ENCODE assay signal across 8 cellular contexts in genomic region chr5:78537821-78538220, GRCh38.
DNase-seq lines count a peak whose midpoint lies in the region; ATAC-seq and TF ChIP-seq lines count a peak whose summit lies in the region.

No MANE protein-coding gene starts in this region.

- H3K36me3 ChIP-seq in GM23248 (ENCODE audit: low read depth) (no peaks in the 10 kb centered on the region), neural progenitor cell (no peaks in the 10 kb centered on the region)

- H3K27ac Mint-ChIP-seq in neural progenitor cell = no peak overlapping the region

- peaks cover 18% of the 10 kb centered on the region for H3K4me1 ChIP-seq in GM23248 (ENCODE audit: insufficient read depth)
- peaks cover 23% of the 10 kb centered on the region for H3K4me1 ChIP-seq in neural progenitor cell

- H3K9ac ChIP-seq in GM23248 (no peak overlapping the region), neural progenitor cell (no peak overlapping the region)

- H3K9me3 Mint-ChIP-seq in neural progenitor cell = no peaks in the 10 kb centered on the region

- no peaks in the 10 kb centered on the region for H3K36me3 Mint-ChIP-seq in neural progenitor cell

- H3K4me2 ChIP-seq in GM23248 (ENCODE audit: unreplicated experiment) (no peak overlapping the region), neural progenitor cell (no peak overlapping the region)

- H3F3A ChIP-seq in GM23248 (ENCODE audit: insufficient read depth) (peaks cover 17% of the 10 kb centered on the region), neural progenitor cell (ENCODE audit: low read depth) (no peaks in the 10 kb centered on the region)

- H3K4me3 ChIP-seq in GM23248 (no peak overlapping the region), neural progenitor cell (no peak overlapping the region)

- WGBS in GM23248 (ENCODE audit: low coverage in 1 of 2, low lambda C conversion rate in 2 of 2, missing lambda C conversion rate in 2 of 2), 2 experiments = 65 to 67% methylated on average over 5 of the region's 5 CpGs

- H4K20me1 ChIP-seq in GM23248 (ENCODE audit: insufficient read depth) = no peaks in the 10 kb centered on the region
- peaks cover 6% of the 10 kb centered on the region for H4K20me1 ChIP-seq in neural progenitor cell (ENCODE audit: low read depth)

- H3K9me3 ChIP-seq in GM23248 (ENCODE audit: low read depth) = no peaks in the 10 kb centered on the region
- no peaks in the 10 kb centered on the region for H3K9me3 ChIP-seq in neural progenitor cell (ENCODE audit: low read depth)

- H3K79me2 ChIP-seq in GM23248 (ENCODE audit: insufficient read depth) = 0 out of 2 replicates have a peak, but pooled peaks cover 13% of the 10 kb centered on the region
- H3K79me2 ChIP-seq in neural progenitor cell (ENCODE audit: low read depth) = peaks cover 4% of the 10 kb centered on the region

- H3K27me3 Mint-ChIP-seq in neural progenitor cell (ENCODE audit: insufficient read depth, low read depth) = no peaks in the 10 kb centered on the region

- in situ Hi-C loops in GM23248 (cut with MboI) = loop anchor here (10.0 kb wide), 1 partner anchor 267 kb away; no protein-coding TSS in a partner anchor

- H3K27me3 ChIP-seq in GM23248 (replicated peaks; ENCODE audit: insufficient read depth) (no peaks in the 10 kb centered on the region), neural progenitor cell (no peaks in the 10 kb centered on the region)

- H3K4me1 Mint-ChIP-seq in neural progenitor cell = peaks cover 39% of the 10 kb centered on the region

- peak; percentile 56 for TF ChIP-seq CTCF in neural progenitor cell (IDR thresholded peaks at IDR 0.05)

- H3K27ac ChIP-seq in GM23248 (no peak overlapping the region), epithelial cell of prostate (peak overlapping the region; percentile 37), neural progenitor cell (no peak overlapping the region)

- H2AFZ ChIP-seq in GM23248 (no peak overlapping the region), neural progenitor cell (replicated peaks) (no peak overlapping the region)

- no peaks in the 10 kb centered on the region for H3K9me2 ChIP-seq in GM23248 (ENCODE audit: insufficient read depth)

- DNase-seq in COLO668 (lab: John Stamatoyannopoulos, UW; ENCODE audit: unreplicated experiment) (peak; percentile 15), GM23248 (peak; percentile 64), NOMO-1 treated with dmso at 0.1 percent for 144 hours (lab: John Stamatoyannopoulos, UW; ENCODE audit: unreplicated experiment) (peak; percentile 22), epithelial cell of prostate (ENCODE audit: low read depth, low spot score) (peak; percentile 61), neural progenitor cell (ENCODE audit: low spot score) (peak; percentile 64), islet precursor cell (no peak), NCI-H774 (lab: John Stamatoyannopoulos, UW) (no peak)

- ATAC-seq in HG02938 (IDR thresholded peaks at IDR 0.05; ENCODE audit: unreplicated experiment) = no peak

- no peak overlapping the region for H3K4me3 Mint-ChIP-seq in neural progenitor cell

Comparison
In these comparisons a context has a peak if more than half of its experiments do, and no peak if none do; other contexts are left out.
1. DNase-seq: peak in COLO668 (single experiment), GM23248 (single experiment), NOMO-1 treated with dmso at 0.1 percent for 144 hours (single experiment), epithelial cell of prostate (single experiment) and neural progenitor cell (single experiment); none in islet precursor cell (single experiment) and NCI-H774 (single experiment).